12 cellular contexts compared by ENCODE assay signal in genomic region chr22:46984751-46985506, GRCh38.
DNase-seq lines count a peak whose midpoint lies in the region; ATAC-seq and TF ChIP-seq lines count a peak whose summit lies in the region.
"Had no signal": no experiment of that assay in that cellular context is flagged by ENCODE, and none has a peak within 500 bp of the region (broad histone marks: within the 10 kb centered on the region; RNA-seq: fewer than 3 reads in every experiment).

No MANE protein-coding gene starts in this region.

- H3K27ac Mint-ChIP-seq in GM23338, result no peak overlapping the region
- H3K27ac Mint-ChIP-seq in naive thymus-derived CD8-positive, alpha-beta T cell, result no peak overlapping the region
- H3K27ac Mint-ChIP-seq: naive thymus-derived CD4-positive, alpha-beta T cell had no signal

- H3F3A ChIP-seq in GM23338 (replicated peaks; ENCODE audit: low read depth), result no peaks in the 10 kb centered on the region

- H3K4me1 Mint-ChIP-seq in GM23338, result peaks cover 6% of the 10 kb centered on the region
- peaks cover 9 to 25% (median 17%) of the 10 kb centered on the region in 4 donors for H3K4me1 Mint-ChIP-seq in naive thymus-derived CD8-positive, alpha-beta T cell

- H3K4me2 ChIP-seq in GM23338, result no peak overlapping the region

- intact Hi-C loops in Panc1 (cut with micrococcal nuclease; ENCODE audit: unreplicated experiment), result no loop called here

- no peaks in the 10 kb centered on the region for H3K9me3 ChIP-seq in Panc1 (ENCODE audit: control insufficient read depth, insufficient read depth, low read depth, low read length)
- H3K9me3 ChIP-seq in esophagus (ENCODE audit: control insufficient read depth in 2 of 2, insufficient read depth in 1 of 2, low read depth in 1 of 2, low read length in 1 of 2), result no peaks in the 10 kb centered on the region
- H3K9me3 ChIP-seq: suprapubic skin had no signal

- H3K4me3 ChIP-seq in GM23338, result no peak overlapping the region
- no peak overlapping the region for H3K4me3 ChIP-seq in Panc1 (ENCODE audit: low read depth in 2 of 2, low read length in 2 of 2)
- no peak overlapping the region for H3K4me3 ChIP-seq in esophagus (ENCODE audit: low read depth in 1 of 2, low read length in 2 of 2)
- H3K4me3 ChIP-seq: suprapubic skin had no signal

- H3K79me2 ChIP-seq in GM23338 (replicated peaks; ENCODE audit: insufficient read depth), result no peaks in the 10 kb centered on the region

- H3K27me3 ChIP-seq in GM23338 (ENCODE audit: insufficient read depth), result no peaks in the 10 kb centered on the region
- H3K27me3 ChIP-seq in Panc1 (ENCODE audit: control insufficient read depth, insufficient read depth, low read length), result no peaks in the 10 kb centered on the region
- no peaks in the 10 kb centered on the region for H3K27me3 ChIP-seq in esophagus (ENCODE audit: control insufficient read depth in 1 of 2, insufficient read depth in 2 of 2, low read length in 2 of 2)
- H3K27me3 ChIP-seq: suprapubic skin had no signal

- no peak overlapping the region for H3K27ac ChIP-seq in GM23338 (ENCODE audit: low read depth)
- H3K27ac ChIP-seq in Panc1 (ENCODE audit: low read length), result no peak overlapping the region
- H3K27ac ChIP-seq in esophagus (ENCODE audit: low read depth in 2 of 2, low read length in 1 of 2), result peak overlapping the region; percentile 84 to 85
- H3K27ac ChIP-seq: suprapubic skin had no signal

- H3K36me3 Mint-ChIP-seq in GM23338 (ENCODE audit: low read depth), result no peaks in the 10 kb centered on the region
- peaks cover 0 to 31% (median 2%) of the 10 kb centered on the region in 3 donors for H3K36me3 Mint-ChIP-seq in naive thymus-derived CD8-positive, alpha-beta T cell

- ATAC-seq in GM23338, result peak; percentile 24; the same call in 1 of the 3 replicates
- peak; percentile 65 for ATAC-seq in Panc1
- no peak for ATAC-seq in naive thymus-derived CD8-positive, alpha-beta T cell
- ATAC-seq in HG03280 (IDR thresholded peaks at IDR 0.05; ENCODE audit: unreplicated experiment), result no peak
- ATAC-seq: naive thymus-derived CD4-positive, alpha-beta T cell had no signal

- no peaks in the 10 kb centered on the region for H3K9me2 ChIP-seq in GM23338 (ENCODE audit: insufficient read depth)

- H4K20me1 ChIP-seq in GM23338 (replicated peaks; ENCODE audit: insufficient read depth), result no peaks in the 10 kb centered on the region; the same call in none of the 2 replicates

- CTCF ChIA-PET in Panc1 (lab: Charles Lee), result no interaction called here

- H3K27me3 Mint-ChIP-seq in GM23338 (ENCODE audit: insufficient read depth, low read depth, poor library complexity), result no peaks in the 10 kb centered on the region
- no peaks in the 10 kb centered on the region for H3K27me3 Mint-ChIP-seq in naive thymus-derived CD8-positive, alpha-beta T cell
- H3K27me3 Mint-ChIP-seq: central memory CD8-positive, alpha-beta T cell; naive thymus-derived CD4-positive, alpha-beta T cell had no signal

- DNase-seq in GM23338 (ENCODE audit: low spot score) (no peak), Panc1 (ENCODE audit: low read depth, low spot score) (no peak), renal cortical epithelial cell (ENCODE audit: low read depth) (peak; percentile 51), cortex of kidney (lab: John Stamatoyannopoulos, UW) (no peak)
- no peak for DNase-seq in naive thymus-derived CD8-positive, alpha-beta T cell
- no peak for DNase-seq in activated CD4-positive, alpha-beta T cell treated with anti-CD3 and anti-CD28 coated beads for 4 hours
- DNase-seq: activated CD8-positive, alpha-beta memory T cell treated with anti-CD3 and anti-CD28 coated beads, Interleukin-2, amount 50 U/mL, for 4 hours; naive thymus-derived CD4-positive, alpha-beta T cell had no signal

- in situ Hi-C loops in Panc1 (cut with HindIII; ENCODE audit: low pct_unique_long_range_greater_than_20kb, low sequenced_read_pairs), result no loop called here

- POLR2A ChIA-PET in Panc1 (lab: Charles Lee), result interaction anchor here (0.6 kb wide), 1 partner anchor 698 kb away, joined by 4 read pairs; no protein-coding TSS in a partner anchor
- POLR2A ChIA-PET in naive thymus-derived CD8-positive, alpha-beta T cell (lab: Charles Lee), result no interaction called here

- no peaks in the 10 kb centered on the region for H3K4me1 ChIP-seq in GM23338 (ENCODE audit: insufficient read depth)
- no peaks in the 10 kb centered on the region for H3K4me1 ChIP-seq in Panc1 (ENCODE audit: control insufficient read depth, insufficient read depth, low read length)
- peaks cover 4 to 5% of the 10 kb centered on the region in 2 donors for H3K4me1 ChIP-seq in esophagus (ENCODE audit: control insufficient read depth in 2 of 2, insufficient read depth in 2 of 2, low read length in 1 of 2)

- no peaks in the 10 kb centered on the region for H3K9me3 Mint-ChIP-seq in GM23338
- H3K9me3 Mint-ChIP-seq in naive thymus-derived CD8-positive, alpha-beta T cell, result no peaks in the 10 kb centered on the region
- H3K9me3 Mint-ChIP-seq: central memory CD8-positive, alpha-beta T cell; naive thymus-derived CD4-positive, alpha-beta T cell had no signal

- no peak for TF ChIP-seq CTCF in GM23338 (conservative IDR thresholded peaks at IDR 0.05; ENCODE audit: low read depth in 2 of 2)
- no peak for TF ChIP-seq CTCF in Panc1 (IDR thresholded peaks at IDR 0.05)

- no peaks in the 10 kb centered on the region for H3K36me3 ChIP-seq in GM23338 (ENCODE audit: insufficient read depth)
- H3K36me3 ChIP-seq in Panc1 (ENCODE audit: control insufficient read depth, insufficient read depth, low read length), result no peaks in the 10 kb centered on the region
- H3K36me3 ChIP-seq in esophagus (ENCODE audit: control insufficient read depth in 2 of 2, insufficient read depth in 2 of 2, low read length in 1 of 2), result peaks cover 0 to 5% of the 10 kb centered on the region in 2 donors

- no peak overlapping the region for H3K4me3 Mint-ChIP-seq in GM23338
- H3K4me3 Mint-ChIP-seq in naive thymus-derived CD8-positive, alpha-beta T cell, result no peak overlapping the region
- H3K4me3 Mint-ChIP-seq: central memory CD8-positive, alpha-beta T cell; naive thymus-derived CD4-positive, alpha-beta T cell had no signal

- no TSS peak for BruUV-seq in Panc1 (replicated peaks; lab: Mats Ljungman, UMichigan)

- 52 to 60% methylated on average over 16 of the region's 16 CpGs for WGBS in esophagus, 2 donors

- H2AFZ ChIP-seq in GM23338, result no peak overlapping the region

TF ChIP-seq in GM23338, 12 proteins besides CTCF, POLR2A, EP300 and RAD21:
- no peak for TF ChIP-seq ZNF114 (CRISPR knock-in tag; IDR thresholded peaks at IDR 0.05)
- TF ChIP-seq POLR2AphosphoS5 (IDR thresholded peaks at IDR 0.05; ENCODE audit: low read depth), result no peak

Comparison
In these comparisons a context has a peak if more than half of its experiments do, and no peak if none do; other contexts are left out.
1. ATAC-seq: peak in GM23338 (single experiment) and Panc1 (single experiment); none in naive thymus-derived CD8-positive, alpha-beta T cell (0 of 2) and HG03280 (single experiment).
2. H3K27ac ChIP-seq: peak in esophagus (2 of 2); none in GM23338 (single experiment) and Panc1 (single experiment).